In genomic region chr22:43319661-43320486, GRCh38 we compare ENCODE assay signal across 19 cellular contexts. TPM values are rescaled to one million over a fixed set of nuclear protein-coding genes. Genes with fewer than 3 reads are reported as not detected.
DNase-seq lines count a peak whose midpoint lies in the region; TF ChIP-seq lines count a peak whose summit lies in the region.
"Had no signal": no experiment of that assay in that cellular context is flagged by ENCODE, and none has a peak within 500 bp of the region (broad histone marks: within the 10 kb centered on the region; RNA-seq: fewer than 3 reads in every experiment).

No MANE protein-coding gene starts in this region.

- no peaks in the 10 kb centered on the region for H3K36me3 ChIP-seq in SJSA1

- no peak for TF ChIP-seq CTCF in AG10803 (conservative IDR thresholded peaks at IDR 0.05; ENCODE audit: low read length)

- H3K4me3 ChIP-seq in AG10803 (ENCODE audit: low read length) (no peak overlapping the region), SJSA1 (no peak overlapping the region)
- H3K4me3 ChIP-seq: GM23338 had no signal

- peak; percentile 27 for DNase-seq in AG10803 (ENCODE audit: low read depth)
- peak; percentile 9 for DNase-seq in EL
- peak in 1 of 2 experiments; percentile 23 for DNase-seq in SJSA1 (ENCODE audit: low read depth in 1 of 2, low spot score in 2 of 2)
- peak; percentile 5 for DNase-seq in iris pigment epithelial cell (ENCODE audit: low read depth)
- no peak for DNase-seq in posterior vena cava (ENCODE audit: low spot score)
- no peak for DNase-seq in NCI-H510A (lab: John Stamatoyannopoulos, UW)
- DNase-seq in H4 (ENCODE audit: low spot score), result no peak
- DNase-seq: AML-193; CD8-positive, alpha-beta memory T cell; DND-41; HFFc6; KG1; MM.1S; NCI-H1105 treated with DMSO at 0.1 percent for 48 hours; NCI-H187 treated with DMSO at 0.1 percent for 48 hours; NCI-H2171 treated with DMSO at 0.1 percent for 48 hours; NCI-H524; PC-3 had no signal

- intact Hi-C loops in posterior vena cava (cut with DNase I), result no loop called here

- H3K9me3 ChIP-seq in SJSA1 (replicated peaks), result no peaks in the 10 kb centered on the region

- peaks cover 11% of the 10 kb centered on the region; the same call in 1 of the 2 replicates for H3K27me3 ChIP-seq in SJSA1 (replicated peaks)

- peaks cover 22% of the 10 kb centered on the region for H3K4me1 ChIP-seq in SJSA1 (replicated peaks)

- H3K27ac ChIP-seq in SJSA1, result 0 out of 2 replicates have a peak overlapping the region, but pooled peaks have one; percentile 21

RNA-seq across cellular contexts. Expression of gene SCUBE1, which starts 23.3 kb away (rescaled TPM):
- not detected in 2 replicates for total RNA-seq in SJSA1 (2014; rRNA removed; shearing (Covaris generic))
- 1 to 10 TPM in 1 of 2 donors, under 1 TPM in 1; 0.79 to 1.1 TPM for total RNA-seq in posterior vena cava
- total RNA-seq in H4 (2014; rRNA removed; shearing (Covaris generic)), result 0.02 and 0.04 TPM in 2 replicates
- total RNA-seq: HFFc6, PC-3 had no signal

Comparison
In these comparisons a context has a peak if more than half of its experiments do, and no peak if none do; other contexts are left out.
1. DNase-seq: peak in AG10803 (single experiment), EL (single experiment) and iris pigment epithelial cell (single experiment); none in posterior vena cava (single experiment), NCI-H510A (single experiment) and H4 (single experiment).